In the genomic region with DNA sequence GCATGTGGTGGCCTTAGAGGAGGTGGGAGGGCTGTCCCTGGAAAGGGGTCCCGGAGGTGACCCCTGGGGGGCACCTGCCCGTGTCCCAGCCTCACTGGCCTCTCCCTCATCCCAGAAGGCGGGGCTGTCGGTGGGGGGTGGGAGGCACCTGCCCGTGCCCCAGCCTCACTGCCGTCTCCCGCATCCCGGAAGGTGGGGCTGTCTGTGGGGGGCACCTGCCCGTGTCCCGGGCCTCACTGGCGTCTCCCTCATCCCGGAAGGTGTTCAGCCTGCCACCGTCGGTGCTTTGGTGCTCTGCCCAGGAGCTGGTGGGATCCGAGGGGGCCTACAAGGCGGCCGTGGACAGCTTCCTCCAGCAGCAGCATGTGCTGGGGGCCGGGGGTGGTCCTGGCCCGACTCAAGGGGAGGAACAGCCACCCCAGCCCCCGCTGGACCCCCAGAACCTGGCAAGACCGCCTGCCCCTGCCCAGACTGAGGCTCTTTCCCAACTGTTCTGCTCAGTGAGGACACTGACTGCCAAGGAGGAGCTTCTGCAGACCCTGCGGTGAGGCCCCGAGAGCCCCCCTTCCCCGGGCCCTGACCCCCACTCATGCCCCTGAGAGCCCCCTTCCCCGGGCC, we compare ENCODE assay signal across 27 cellular contexts.
"Had no signal": no experiment of that assay in that cellular context is flagged by ENCODE, and none has a peak within 500 bp of the region (broad histone marks: within the 10 kb centered on the region; RNA-seq: fewer than 3 reads in every experiment).

No MANE protein-coding gene starts in this region.

- H3K9me3 Mint-ChIP-seq: activated naive CD4-positive, alpha-beta T cell treated with anti-CD3 and anti-CD28 coated beads, Interleukin-2, amount 50 U/mL, for 72 hours; activated T-cell treated with anti-CD3 and anti-CD28 coated beads, Interleukin-2, amount 50 U/mL, for 4 hours; brain; WTC11 had no signal

- H3K27me3 Mint-ChIP-seq: brain, T-helper 17 cell had no signal

- DNase-seq: activated CD4-positive, alpha-beta T cell treated with anti-CD3 and anti-CD28 coated beads for 48 hours; activated CD4-positive, alpha-beta T cell treated with anti-CD3 and anti-CD28 coated beads, Interleukin-2, amount 50 U/mL, for 4 hours; activated CD4-positive, CD25-positive, alpha-beta regulatory T cell treated with anti-CD3 and anti-CD28 coated beads, Interleukin-2, amount 50 U/mL, for 72 hours; activated CD8-positive, alpha-beta memory T cell treated with anti-CD3 and anti-CD28 coated beads, Interleukin-2, amount 50 U/mL, for 48 hours; activated CD8-positive, alpha-beta T cell treated with anti-CD3 and anti-CD28 coated beads, Interleukin-2, amount 10 ng/mL, durations not matched to agents 7 days and 5 days; activated effector memory CD4-positive, alpha-beta T cell treated with anti-CD3 and anti-CD28 coated beads, Interleukin-2, amount 50 U/mL, for 16 hours; activated naive CD4-positive, alpha-beta T cell treated with Interleukin-2 at 50 U/mL for 16 hours; activated T-cell treated with anti-CD3 and anti-CD28 coated beads, Interleukin-2, amount 50 U/mL, for 4 hours; amygdala; MG63; MV-4-11; NCI-H1092 treated with DMSO at 0.1 percent for 48 hours; NCI-H1417 treated with DMSO at 0.1 percent for 48 hours; NCI-H1694; NCI-H2029 treated with DMSO at 0.1 percent for 48 hours; NCI-H345; NCI-H510A; NCI-H526 treated with DMSO at 0.1 percent for 48 hours; NCI-H82; OCI-M1; Peyer's patch; SIG-M5; T-helper 17 cell; T-helper 9 cell had no signal

- H3K27me3 ChIP-seq: MG63, Peyer's patch had no signal

- H3K9me3 ChIP-seq: MG63, Peyer's patch had no signal

- H3K4me3 Mint-ChIP-seq: activated CD8-positive, alpha-beta T cell treated with anti-CD3 and anti-CD28 coated beads, Interleukin-2, amount 10 ng/mL, durations not matched to agents 7 days and 5 days; activated T-cell treated with anti-CD3 and anti-CD28 coated beads, Interleukin-2, amount 50 U/mL, for 4 hours; brain; T-helper 17 cell; WTC11 had no signal

- H3K4me3 ChIP-seq: MG63, Peyer's patch had no signal

- H3K27ac Mint-ChIP-seq: activated CD8-positive, alpha-beta T cell treated with anti-CD3 and anti-CD28 coated beads, Interleukin-2, amount 10 ng/mL, durations not matched to agents 7 days and 5 days had no signal
